Comparison of ENCODE assay signal across 17 cellular contexts in the genomic region with DNA sequence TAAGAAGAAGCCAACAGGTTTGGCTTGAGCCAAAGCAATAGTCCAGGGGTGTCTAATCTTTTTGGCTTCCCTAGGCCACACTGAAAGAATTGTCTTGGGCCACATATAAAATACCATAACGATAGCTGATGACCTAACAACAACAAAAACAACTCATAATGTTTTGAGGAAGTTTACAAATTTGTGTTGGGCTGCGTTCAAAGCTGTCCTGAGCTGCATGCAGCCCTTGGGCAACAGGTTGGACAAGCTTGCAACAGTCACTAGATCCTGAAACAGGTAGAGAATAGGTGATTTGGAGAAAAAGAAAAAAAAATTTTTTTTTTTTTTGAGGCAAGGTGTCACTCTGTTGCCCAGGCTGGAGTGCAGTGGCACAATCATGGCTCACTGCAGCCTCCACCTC. TPM values are rescaled to one million over a fixed set of nuclear protein-coding genes. Genes with fewer than 3 reads are reported as not detected.
DNase-seq lines count a peak whose midpoint lies in the region; ATAC-seq and TF ChIP-seq lines count a peak whose summit lies in the region.
"Had no signal": no experiment of that assay in that cellular context is flagged by ENCODE, and none has a peak within 500 bp of the region (broad histone marks: within the 10 kb centered on the region; RNA-seq: fewer than 3 reads in every experiment).

No MANE protein-coding gene starts in this region.

- intact Hi-C loops in PC-9 (cut with micrococcal nuclease; ENCODE audit: unreplicated experiment): no loop called here

- peaks cover 50% of the 10 kb centered on the region; the same call in 1 of the 2 replicates for H3F3A ChIP-seq in PC-9 (ENCODE audit: insufficient read depth, low read depth)

- no peak overlapping the region for H2AFZ ChIP-seq in PC-9
- H2AFZ ChIP-seq in mesenchymal stem cell (ENCODE audit: low read depth, low read length): no peak overlapping the region

- H3K4me1 ChIP-seq in PC-9 (replicated peaks; ENCODE audit: insufficient read depth): peaks cover 15% of the 10 kb centered on the region
- H3K4me1 ChIP-seq in mesenchymal stem cell (ENCODE audit: control insufficient read depth, insufficient read depth, low read depth, low read length): peaks cover 17% of the 10 kb centered on the region

- H2BK5ac ChIP-seq in mesenchymal stem cell (ENCODE audit: low read depth, low read length, poor library complexity, severe bottlenecking): peak overlapping the region; percentile 39

- H3K27ac Mint-ChIP-seq in type B pancreatic cell: peak overlapping the region; percentile 74
- no peak overlapping the region for H3K27ac Mint-ChIP-seq in activated naive CD8-positive, alpha-beta T cell treated with anti-CD3 and anti-CD28 coated beads, Interleukin-2, amount 50 U/mL, for 24 hours

- no peak overlapping the region for H4K8ac ChIP-seq in mesenchymal stem cell (ENCODE audit: low read length)

- H2BK15ac ChIP-seq in mesenchymal stem cell (ENCODE audit: low read depth, poor library complexity, severe bottlenecking): no peak overlapping the region

- no peaks in the 10 kb centered on the region for H3K9me2 ChIP-seq in PC-9 (ENCODE audit: insufficient read depth)

- H3K27ac ChIP-seq in PC-9: no peak overlapping the region
- H3K27ac ChIP-seq in mesenchymal stem cell (ENCODE audit: low read length, poor library complexity, severe bottlenecking): peak overlapping the region; percentile 87

- H3K4me1 Mint-ChIP-seq in type B pancreatic cell (ENCODE audit: unreplicated experiment): peaks cover 6% of the 10 kb centered on the region
- H3K4me1 Mint-ChIP-seq in activated naive CD8-positive, alpha-beta T cell treated with anti-CD3 and anti-CD28 coated beads, Interleukin-2, amount 50 U/mL, for 24 hours: peaks cover 2% of the 10 kb centered on the region

- no peak overlapping the region for H2BK12ac ChIP-seq in mesenchymal stem cell (ENCODE audit: low read length in 2 of 2)

- H3K27me3 Mint-ChIP-seq in type B pancreatic cell: no peaks in the 10 kb centered on the region
- no peaks in the 10 kb centered on the region for H3K27me3 Mint-ChIP-seq in activated naive CD8-positive, alpha-beta T cell treated with anti-CD3 and anti-CD28 coated beads, Interleukin-2, amount 50 U/mL, for 24 hours
- H3K27me3 Mint-ChIP-seq: IgD-negative memory B cell had no signal

- H3K4me3 ChIP-seq in PC-9: no peak overlapping the region
- no peak overlapping the region for H3K4me3 ChIP-seq in mesenchymal stem cell (ENCODE audit: insufficient read depth in 1 of 2, low read depth in 1 of 2, low read length in 2 of 2)

- no peaks in the 10 kb centered on the region for H3K79me2 ChIP-seq in PC-9 (ENCODE audit: low read depth)

- ATAC-seq in activated naive CD8-positive, alpha-beta T cell treated with anti-CD3 and anti-CD28 coated beads, Interleukin-2, amount 50 U/mL, for 24 hours: no peak

- no peak overlapping the region for H3K23ac ChIP-seq in mesenchymal stem cell (ENCODE audit: low read length in 2 of 2)

- DNase-seq in CD1c-positive myeloid dendritic cell (ENCODE audit: extremely low spot score) (peak; percentile 59), PC-9 (peak in 1 of 2 experiments; percentile 62), mesenchymal stem cell (no peak), type B pancreatic cell (ENCODE audit: extremely low spot score, unreplicated experiment) (no peak), cerebellum (ENCODE audit: low spot score) (no peak), superior temporal gyrus (ENCODE audit: extremely low spot score) (no peak)
- no peak for DNase-seq in activated naive CD8-positive, alpha-beta T cell treated with anti-CD3 and anti-CD28 coated beads, Interleukin-2, amount 50 U/mL, for 24 hours
- DNase-seq: C1 segment of cervical spinal cord, DMS79, H9, NCI-H1694, NCI-H446, NCI-H526, SHP77 had no signal

- H3K79me1 ChIP-seq in mesenchymal stem cell (replicated peaks; ENCODE audit: low read length, poor library complexity, severe bottlenecking): no peaks in the 10 kb centered on the region

- 100% methylated on average over 1 of the region's 2 CpGs for WGBS in mesenchymal stem cell

- H3K36me3 ChIP-seq in PC-9 (ENCODE audit: low read depth): no peaks in the 10 kb centered on the region
- peaks cover 5 to 9% of the 10 kb centered on the region in 2 experiments for H3K36me3 ChIP-seq in mesenchymal stem cell (ENCODE audit: control insufficient read depth in 1 of 2, insufficient read depth in 2 of 2, low read depth in 1 of 2, low read length in 2 of 2)

- H3K9me3 Mint-ChIP-seq in type B pancreatic cell: no peaks in the 10 kb centered on the region
- no peaks in the 10 kb centered on the region for H3K9me3 Mint-ChIP-seq in activated naive CD8-positive, alpha-beta T cell treated with anti-CD3 and anti-CD28 coated beads, Interleukin-2, amount 50 U/mL, for 24 hours
- H3K9me3 Mint-ChIP-seq: H9, IgD-negative memory B cell had no signal

- H3K4ac ChIP-seq in mesenchymal stem cell (ENCODE audit: low read depth in 1 of 2, low read length in 2 of 2): no peak overlapping the region

- H4K91ac ChIP-seq in mesenchymal stem cell (ENCODE audit: low read length): no peak overlapping the region

- POLR2A ChIA-PET in PC-9 (lab: Charles Lee; ENCODE audit: unreplicated experiment): interaction anchor here (0.7 kb wide), 1 partner anchor 94 kb away, joined by 7 read pairs; no protein-coding TSS in a partner anchor

- TF ChIP-seq CTCF in PC-9 (conservative IDR thresholded peaks at IDR 0.05) (no peak), type B pancreatic cell (conservative IDR thresholded peaks at IDR 0.05) (no peak)

- no peak overlapping the region for H3K18ac ChIP-seq in mesenchymal stem cell (ENCODE audit: low read depth in 1 of 2, low read length in 2 of 2)

- H3K9me3 ChIP-seq in PC-9 (ENCODE audit: insufficient read depth, low read depth) (no peaks in the 10 kb centered on the region), mesenchymal stem cell (ENCODE audit: control insufficient read depth, low read length) (no peaks in the 10 kb centered on the region)

- H2BK120ac ChIP-seq in mesenchymal stem cell (ENCODE audit: low read depth, low read length): no peak overlapping the region

- H3K4me2 ChIP-seq in PC-9 (0 out of 2 replicates have a peak overlapping the region, but pooled peaks have one; percentile 10), mesenchymal stem cell (ENCODE audit: low read length, poor library complexity, severe bottlenecking) (no peak overlapping the region)

- BruUV-seq in PC-9 (replicated peaks; lab: Mats Ljungman, UMichigan): no TSS peak

- H2AK5ac ChIP-seq in mesenchymal stem cell (ENCODE audit: low read length, severe bottlenecking): peak overlapping the region; percentile 61

- H3K4me3 Mint-ChIP-seq in type B pancreatic cell: no peak overlapping the region
- H3K4me3 Mint-ChIP-seq in activated naive CD8-positive, alpha-beta T cell treated with anti-CD3 and anti-CD28 coated beads, Interleukin-2, amount 50 U/mL, for 24 hours: no peak overlapping the region
- H3K4me3 Mint-ChIP-seq: H9, IgD-negative memory B cell had no signal

- H3K9ac ChIP-seq in mesenchymal stem cell (ENCODE audit: low read length): no peak overlapping the region

- no peaks in the 10 kb centered on the region for H3K27me3 ChIP-seq in PC-9 (ENCODE audit: insufficient read depth, low read depth)
- no peaks in the 10 kb centered on the region for H3K27me3 ChIP-seq in mesenchymal stem cell (ENCODE audit: control insufficient read depth in 1 of 2, insufficient read depth in 1 of 2, low read length in 2 of 2)

- CTCF ChIA-PET in PC-9 (lab: Charles Lee): interaction anchor here (0.7 to 1.3 kb wide), 4 partner anchors 31 to 758 kb away, joined by 3 to 9 read pairs (median 4); partner anchors contain the start of gene MYO18A

- no peak overlapping the region for H3K14ac ChIP-seq in mesenchymal stem cell (ENCODE audit: low read length in 2 of 2)

- no peaks in the 10 kb centered on the region; the same call in 1 of the 2 replicates for H4K20me1 ChIP-seq in PC-9 (ENCODE audit: insufficient read depth)

- no peaks in the 10 kb centered on the region for H3K36me3 Mint-ChIP-seq in type B pancreatic cell
- H3K36me3 Mint-ChIP-seq in activated naive CD8-positive, alpha-beta T cell treated with anti-CD3 and anti-CD28 coated beads, Interleukin-2, amount 50 U/mL, for 24 hours (ENCODE audit: low read depth): peaks cover 4% of the 10 kb centered on the region
- H3K36me3 Mint-ChIP-seq: IgD-negative memory B cell had no signal

RNA-seq across cellular contexts. Expression of gene CRYBA1, which starts 4.5 kb away (rescaled TPM):
- total RNA-seq in PC-9 (2021) (not detected in 2 replicates), type B pancreatic cell (ENCODE audit: low replicate concordance) (1.4 TPM in 1 of 2 replicates, not detected in the other), cerebellum (not detected)
- polyA plus RNA-seq in mesenchymal stem cell (2013, experiment 1 of 2): not detected
- not detected for polyA plus RNA-seq in mesenchymal stem cell (2013, experiment 2 of 2)
- total RNA-seq: A673, H9, RPMI7951 had no signal
- polyA plus RNA-seq: IgD-negative memory B cell had no signal

RNA-seq across cellular contexts. Expression of gene NUFIP2, which starts 42.8 kb away (rescaled TPM):
- total RNA-seq in PC-9 (2021): 46.8 and 73.1 TPM in 2 replicates
- 24.4 TPM for polyA plus RNA-seq in mesenchymal stem cell (2013, experiment 1 of 2)
- 22.7 TPM for polyA plus RNA-seq in mesenchymal stem cell (2013, experiment 2 of 2)
- 56.0 and 63.6 TPM in 2 replicates for total RNA-seq in type B pancreatic cell (ENCODE audit: low replicate concordance)
- 47.4 TPM for total RNA-seq in cerebellum
